10 cellular contexts compared by ENCODE assay signal in genomic region chr11:69662021-69662698, GRCh38. TPM values are rescaled to one million over a fixed set of nuclear protein-coding genes. Genes with fewer than 3 reads are reported as not detected.
DNase-seq lines count a peak whose midpoint lies in the region; ATAC-seq, FAIRE-seq and TF ChIP-seq lines count a peak whose summit lies in the region.
"Had no signal": no experiment of that assay in that cellular context is flagged by ENCODE, and none has a peak within 500 bp of the region (broad histone marks: within the 10 kb centered on the region; RNA-seq: fewer than 3 reads in every experiment).

No MANE protein-coding gene starts in this region.

- FAIRE-seq in HTR-8/SVneo (lab: Jason Lieb, UNC), result peak; percentile 31

- H3K27me3 ChIP-seq in BE2C, result no peaks in the 10 kb centered on the region
- H3K27me3 ChIP-seq in brain microvascular endothelial cell (replicated peaks), result no peaks in the 10 kb centered on the region

- no peak for DNase-seq in BE2C
- no peak for DNase-seq in HTR-8/SVneo (ENCODE audit: insufficient read length, low spot score)
- DNase-seq in brain microvascular endothelial cell, result no peak
- DNase-seq in medulla oblongata (ENCODE audit: extremely low spot score), result peak; percentile 53
- no peak for DNase-seq in SHP77 (lab: John Stamatoyannopoulos, UW)
- no peak for DNase-seq in UCSD-AML1 (lab: John Stamatoyannopoulos, UW; ENCODE audit: unreplicated experiment)
- no peak for DNase-seq in cortex of kidney (lab: John Stamatoyannopoulos, UW)
- DNase-seq: activated T-cell treated with anti-CD3 and anti-CD28 coated beads, Interleukin-2, amount 50 U/mL, for 4 hours; NCI-H446 had no signal

- ATAC-seq in GM21360 (IDR thresholded peaks at IDR 0.05; ENCODE audit: unreplicated experiment), result no peak
- ATAC-seq: activated T-cell treated with anti-CD3 and anti-CD28 coated beads, Interleukin-2, amount 50 U/mL, for 4 hours had no signal

- H3K36me3 ChIP-seq in BE2C (peaks cover 14% of the 10 kb centered on the region), brain microvascular endothelial cell (replicated peaks) (peaks cover 5% of the 10 kb centered on the region)

- no peaks in the 10 kb centered on the region; the same call in none of the 2 replicates for H3K4me1 ChIP-seq in BE2C

- in situ Hi-C loops in brain microvascular endothelial cell (cut with HindIII; ENCODE audit: low pct_ligation_motif_present, low sequenced_read_pairs), result loop anchor here (25.0 kb wide), 1 partner anchor 550 kb away; no protein-coding TSS in a partner anchor

- H3K9me3 ChIP-seq in BE2C, result no peaks in the 10 kb centered on the region

- H3K4me3 ChIP-seq in BE2C (ENCODE audit: low read depth, low read length), result no peak overlapping the region
- H3K4me3 ChIP-seq in brain microvascular endothelial cell (ENCODE audit: low read depth, low read length), result no peak overlapping the region

- no peak overlapping the region for H3K27ac ChIP-seq in brain microvascular endothelial cell

- TF ChIP-seq CTCF in BE2C (IDR thresholded peaks at IDR 0.05; ENCODE audit: low read depth, low read length), result peak; percentile 47
- peak; percentile 60 for TF ChIP-seq CTCF in brain microvascular endothelial cell (IDR thresholded peaks at IDR 0.05; ENCODE audit: low read depth, low read length, missing control alignments)

RNA-seq across cellular contexts. Expression of gene LTO1, which starts 13.0 kb away (rescaled TPM):
- polyA plus RNA-seq in BE2C (2012; ENCODE audit: insufficient read depth, insufficient read length, low read depth), result 186 TPM

RNA-seq across cellular contexts. Expression of gene CCND1, which starts 21.2 kb away (rescaled TPM):
- polyA plus RNA-seq in BE2C (2012; ENCODE audit: insufficient read depth, insufficient read length, low read depth), result 802 TPM

RNA-seq across cellular contexts. Expression of gene FGF19, which starts 41.7 kb away (rescaled TPM):
- polyA plus RNA-seq in BE2C (2012; ENCODE audit: insufficient read depth, insufficient read length, low read depth), result 0.48 TPM
